ENCODE assay signal across 1 cellular context in the genomic region with DNA sequence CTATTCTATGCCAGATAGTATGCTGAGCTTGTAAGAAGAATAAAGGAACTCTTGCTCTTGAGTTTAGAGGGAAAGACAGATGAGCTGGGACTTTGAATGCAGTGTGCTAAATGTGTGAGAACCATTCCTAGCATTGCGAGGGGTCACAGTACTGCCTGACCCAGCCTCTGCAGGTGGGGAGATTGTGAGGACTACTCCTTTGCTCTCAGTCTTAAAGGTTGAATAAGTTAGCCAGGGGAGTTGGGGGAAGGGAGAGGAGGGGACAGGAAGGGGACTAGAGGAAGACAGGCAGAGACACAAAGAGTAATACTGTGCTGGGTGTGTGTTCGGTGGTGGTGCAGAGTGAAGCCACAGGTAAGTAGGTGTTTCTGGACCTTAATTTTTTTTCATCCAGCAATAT.
TF ChIP-seq lines count a peak whose summit lies in the region.

No MANE protein-coding gene starts in this region.

TF ChIP-seq in GM23338, 12 proteins besides CTCF, POLR2A, EP300 and RAD21 (continued from another document):
- TF ChIP-seq REST (IDR thresholded peaks at IDR 0.05; ENCODE audit: unreplicated experiment), result no peak
- TF ChIP-seq NANOG (IDR thresholded peaks at IDR 0.05; ENCODE audit: borderline replicate concordance), result no peak
